Comparison of ENCODE assay signal across 16 cellular contexts in genomic region chr10:89042547-89042946, GRCh38.
"Had no signal": no experiment of that assay in that cellular context is flagged by ENCODE, and none has a peak within 500 bp of the region (broad histone marks: within the 10 kb centered on the region; RNA-seq: fewer than 3 reads in every experiment).

No MANE protein-coding gene starts in this region.

- FAIRE-seq: colon, TTC549 had no signal

- H3K9me3 ChIP-seq: adrenal gland, uterus had no signal

- H3K27me3 ChIP-seq: adrenal gland, uterus had no signal

- DNase-seq: activated CD4-positive, alpha-beta T cell treated with anti-CD3 and anti-CD28 coated beads, Interleukin-2, amount 50 U/mL, for 4 hours; activated gamma-delta T cell treated with Interleukin-2 at 50 U/mL for 16 hours; activated T-cell treated with anti-CD3 and anti-CD28 coated beads for 4 hours; adrenal gland; endodermal cell; erythroblast; left colon; nephron progenitor cell; nucleus accumbens; retina; stimulated activated CD4-positive, alpha-beta T cell treated with anti-CD3 and anti-CD28 coated beads, Interleukin-1b, Interleukin-23, amount 100 ng/mL, for 48 hours; stimulated activated CD8-positive, alpha-beta memory T cell treated with anti-CD3 and anti-CD28 coated beads, Interleukin-4, amount 100 ng/mL, for 48 hours; stimulated activated naive CD4-positive, alpha-beta T cell; uterus had no signal

- H3K4me1 ChIP-seq: uterus had no signal

- H3K27ac ChIP-seq: adrenal gland, uterus had no signal

- H3K36me3 ChIP-seq: adrenal gland, uterus had no signal

- H3K4me3 ChIP-seq: adrenal gland, uterus had no signal
